ENCODE assay signal across 12 cellular contexts in genomic region chr21:31908106-31909031, GRCh38. TPM values are rescaled to one million over a fixed set of nuclear protein-coding genes. Genes with fewer than 3 reads are reported as not detected.
DNase-seq lines count a peak whose midpoint lies in the region; ATAC-seq and TF ChIP-seq lines count a peak whose summit lies in the region.
"Had no signal": no experiment of that assay in that cellular context is flagged by ENCODE, and none has a peak within 500 bp of the region (broad histone marks: within the 10 kb centered on the region; RNA-seq: fewer than 3 reads in every experiment).

No MANE protein-coding gene starts in this region.

- DNase-seq in HFFc6 (no peak), lower lobe of right lung (no peak), thyroid gland (peak; percentile 40 to 47), T-helper 1 cell (no peak), GOT3 (lab: John Stamatoyannopoulos, UW) (no peak), NCI-H128 (lab: John Stamatoyannopoulos, UW; ENCODE audit: unreplicated experiment) (no peak)
- DNase-seq: activated T-cell treated with anti-CD3 and anti-CD28 coated beads, Interleukin-2, amount 50 U/mL, for 1 hour; DMS 273 treated with DMSO at 0.1 percent for 48 hours; NCI-H2081 treated with DMSO at 0.1 percent for 48 hours had no signal

- H3K36me3 ChIP-seq in lower lobe of right lung (no peaks in the 10 kb centered on the region), thyroid gland (no peaks in the 10 kb centered on the region)
- H3K36me3 ChIP-seq: ascending aorta had no signal

- H3K27ac ChIP-seq in lower lobe of right lung (no peak overlapping the region), thyroid gland (no peak overlapping the region)
- H3K27ac ChIP-seq: ascending aorta, epithelial cell of prostate had no signal

- peak overlapping the region; percentile 13; the same call in 1 of the 2 replicates for H3K27ac Mint-ChIP-seq in HFFc6
- H3K27ac Mint-ChIP-seq in brain, result peak overlapping the region in 4 of 5 experiments; percentile 88 to 90 (median 89)

- H3K4me3 Mint-ChIP-seq in HFFc6 (peak overlapping the region; percentile 27; the same call in 1 of the 2 replicates), brain (peak overlapping the region; percentile 68 to 79 (median 70))

- no peaks in the 10 kb centered on the region for H3K9me3 ChIP-seq in lower lobe of right lung
- H3K9me3 ChIP-seq in thyroid gland, result no peaks in the 10 kb centered on the region
- H3K9me3 ChIP-seq: ascending aorta had no signal

- no peaks in the 10 kb centered on the region for H3K4me1 ChIP-seq in lower lobe of right lung
- peaks cover 0 to 12% of the 10 kb centered on the region in 2 donors for H3K4me1 ChIP-seq in thyroid gland
- H3K4me1 ChIP-seq: ascending aorta had no signal

- H3K9me3 Mint-ChIP-seq in HFFc6, result peaks cover 48% of the 10 kb centered on the region
- H3K9me3 Mint-ChIP-seq in brain, result peaks cover 0 to 9% (median 0%) of the 10 kb centered on the region in 5 experiments

- H3K36me3 Mint-ChIP-seq in HFFc6 (ENCODE audit: low read depth), result no peaks in the 10 kb centered on the region
- peaks cover 30% of the 10 kb centered on the region for H3K36me3 Mint-ChIP-seq in brain

- H3K27me3 Mint-ChIP-seq in HFFc6 (ENCODE audit: insufficient read depth) (peaks cover 9% of the 10 kb centered on the region), brain (no peaks in the 10 kb centered on the region)

- peak; percentile 23 to 72 for ATAC-seq in lower lobe of right lung

- TF ChIP-seq CTCF in HFFc6 (IDR thresholded peaks at IDR 0.05) (no peak), brain (conservative IDR thresholded peaks at IDR 0.05) (no peak), lower lobe of right lung (IDR thresholded peaks at IDR 0.05) (no peak), thyroid gland (IDR thresholded peaks at IDR 0.05) (no peak)

- H3K27me3 ChIP-seq in lower lobe of right lung (ENCODE audit: low read depth), result no peaks in the 10 kb centered on the region
- H3K27me3 ChIP-seq in thyroid gland, result no peaks in the 10 kb centered on the region
- H3K27me3 ChIP-seq: ascending aorta had no signal

- TF ChIP-seq POLR2A in thyroid gland (IDR thresholded peaks at IDR 0.05), result no peak

- intact Hi-C loops in lower lobe of right lung (cut with DNase I), result no loop called here
- intact Hi-C loops in thyroid gland (cut with DNase I), result no loop called here

- H3K4me1 Mint-ChIP-seq in HFFc6 (ENCODE audit: low read depth) (peaks cover 23% of the 10 kb centered on the region), brain (peaks cover 92% of the 10 kb centered on the region)

- WGBS in thyroid gland, 2 donors, result 35 to 38% methylated on average over 20 of the region's 20 CpGs

- H3K4me3 ChIP-seq in lower lobe of right lung (no peak overlapping the region), thyroid gland (replicated peaks in 1 of 3) (no peak overlapping the region)
- H3K4me3 ChIP-seq: ascending aorta had no signal

RNA-seq across cellular contexts. Expression of gene HUNK, which starts 35.5 kb away (rescaled TPM):
- total RNA-seq in HFFc6 (2021; fragmentation: NEBNext Ultra II Directional; extraction: Animal tissue kit (Norgen Biotek cat#: 25700)), result not detected
- polyA plus RNA-seq in brain (ENCODE audit: insufficient read depth, low read depth, low replicate concordance), result 10.6 TPM
- total RNA-seq in lower lobe of right lung, result 1.9 TPM
- total RNA-seq in thyroid gland, result 1 to 10 TPM in 1 of 4 donors, under 1 TPM in 3; 0.22 to 1.2 (median 0.36) TPM

Comparison
In these comparisons a context has a peak if more than half of its experiments do, and no peak if none do; other contexts are left out.
1. DNase-seq: peak in thyroid gland (2 of 2); none in HFFc6 (single experiment), lower lobe of right lung (single experiment), T-helper 1 cell (0 of 5), GOT3 (single experiment) and NCI-H128 (single experiment).